In the genomic region with DNA sequence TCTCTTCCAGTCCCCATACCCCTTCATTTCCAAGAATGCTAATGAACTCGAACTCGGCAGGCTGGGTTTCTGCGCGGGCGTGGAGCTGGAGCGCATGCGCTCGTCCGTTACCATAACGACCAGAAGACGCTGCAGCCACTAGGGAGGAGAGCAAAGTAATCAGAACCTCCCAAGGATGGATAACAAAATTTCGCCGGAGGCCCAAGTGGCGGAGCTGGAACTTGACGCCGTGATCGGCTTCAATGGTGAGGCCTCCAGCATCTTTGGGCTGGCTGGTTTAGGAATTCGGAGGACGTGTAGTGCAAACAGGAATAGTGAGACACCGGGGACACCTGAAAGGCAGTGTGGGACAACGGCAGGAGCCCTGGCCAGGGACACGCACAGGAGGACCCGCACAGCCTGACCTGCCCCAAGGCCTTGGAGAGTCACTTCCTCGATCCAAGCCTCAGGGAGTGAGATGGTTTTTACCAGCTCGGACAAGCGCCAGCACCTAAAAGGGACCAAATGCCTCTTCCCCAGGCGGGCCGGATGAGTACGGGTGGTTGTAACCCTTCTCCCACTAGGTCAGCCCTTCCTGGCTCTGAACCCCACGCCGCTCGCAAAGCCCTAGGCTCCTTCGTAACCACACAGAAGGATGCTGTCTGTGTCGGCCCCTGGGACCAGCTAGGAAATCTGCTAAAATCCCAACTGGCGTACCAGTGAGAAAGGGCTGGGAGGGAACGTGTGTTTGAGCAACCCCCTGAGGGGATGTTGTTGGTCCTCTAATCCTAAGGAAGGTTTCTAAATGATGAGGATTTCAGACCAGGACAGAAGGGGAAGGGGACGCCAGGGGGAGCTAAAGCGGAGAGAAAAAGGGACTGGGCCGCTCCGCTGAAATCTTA, we compare ENCODE assay signal across 8 cellular contexts. TPM values are rescaled to one million over a fixed set of nuclear protein-coding genes. Genes with fewer than 3 reads are reported as not detected.
DNase-seq lines count a peak whose midpoint lies in the region; ATAC-seq and TF ChIP-seq lines count a peak whose summit lies in the region.

A gene with protein sequence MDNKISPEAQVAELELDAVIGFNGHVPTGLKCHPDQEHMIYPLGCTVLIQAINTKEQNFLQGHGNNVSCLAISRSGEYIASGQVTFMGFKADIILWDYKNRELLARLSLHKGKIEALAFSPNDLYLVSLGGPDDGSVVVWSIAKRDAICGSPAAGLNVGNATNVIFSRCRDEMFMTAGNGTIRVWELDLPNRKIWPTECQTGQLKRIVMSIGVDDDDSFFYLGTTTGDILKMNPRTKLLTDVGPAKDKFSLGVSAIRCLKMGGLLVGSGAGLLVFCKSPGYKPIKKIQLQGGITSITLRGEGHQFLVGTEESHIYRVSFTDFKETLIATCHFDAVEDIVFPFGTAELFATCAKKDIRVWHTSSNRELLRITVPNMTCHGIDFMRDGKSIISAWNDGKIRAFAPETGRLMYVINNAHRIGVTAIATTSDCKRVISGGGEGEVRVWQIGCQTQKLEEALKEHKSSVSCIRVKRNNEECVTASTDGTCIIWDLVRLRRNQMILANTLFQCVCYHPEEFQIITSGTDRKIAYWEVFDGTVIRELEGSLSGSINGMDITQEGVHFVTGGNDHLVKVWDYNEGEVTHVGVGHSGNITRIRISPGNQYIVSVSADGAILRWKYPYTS (plus strand): TSS at position 122 of the 881 bp plus-strand sequence. CDS start 54 bp downstream, at position 176.

- no peaks in the 10 kb centered on the region for H3K9me3 ChIP-seq in DND-41 (ENCODE audit: insufficient read depth, low read length, severe bottlenecking)
- H3K9me3 ChIP-seq in endodermal cell (ENCODE audit: control insufficient read depth, low read length): peaks cover 7% of the 10 kb centered on the region

- peak within 1 kb of the TSS; percentile 88 for H3K27ac Mint-ChIP-seq in endodermal cell
- H3K27ac Mint-ChIP-seq in mesothelial cell of epicardium: peak within 1 kb of the TSS; percentile 92

- DNase-seq in DND-41 (peak; percentile 69), NOMO-1 (lab: John Stamatoyannopoulos, UW; ENCODE audit: unreplicated experiment in 2 of 2) (peak; percentile 25 to 53), endodermal cell (peak; percentile 98), mesothelial cell of epicardium (ENCODE audit: low spot score in 2 of 2, unreplicated experiment in 2 of 2) (peak; percentile 59 to 86), DMS153 (lab: John Stamatoyannopoulos, UW) (no peak)
- DNase-seq in activated CD8-positive, alpha-beta memory T cell treated with anti-CD3 and anti-CD28 coated beads, Interleukin-2, amount 50 U/mL, for 4 hours: peak; percentile 76
- peak; percentile 57 for DNase-seq in stimulated activated CD8-positive, alpha-beta memory T cell treated with anti-CD3 and anti-CD28 coated beads, Interleukin-15, amount 100 ng/mL, for 1 hour (ENCODE audit: low read depth)

- H3K27me3 ChIP-seq in DND-41 (ENCODE audit: insufficient read depth, low read length, poor library complexity) (no peaks in the 10 kb centered on the region), endodermal cell (ENCODE audit: control insufficient read depth, insufficient read depth, low read length, poor library complexity, severe bottlenecking) (no peaks in the 10 kb centered on the region)

- H3K4me1 ChIP-seq in DND-41 (ENCODE audit: insufficient read depth, low read length) (peaks cover 25% of the 10 kb centered on the region), endodermal cell (ENCODE audit: control insufficient read depth, insufficient read depth, low read length) (no peaks in the 10 kb centered on the region)

- H3K4me3 ChIP-seq in DND-41 (ENCODE audit: low read depth in 1 of 2, low read length in 2 of 2): peak within 1 kb of the TSS; percentile 44 to 68
- peak within 1 kb of the TSS; percentile 95 for H3K4me3 ChIP-seq in endodermal cell (ENCODE audit: low read length)

- peaks cover 2% of the 10 kb centered on the region for H3K9me3 Mint-ChIP-seq in endodermal cell
- no peaks in the 10 kb centered on the region for H3K9me3 Mint-ChIP-seq in mesothelial cell of epicardium

- H3K27ac ChIP-seq in DND-41 (ENCODE audit: low read length): peak within 1 kb of the TSS; percentile 15
- no peak within 1 kb of the TSS for H3K27ac ChIP-seq in endodermal cell (ENCODE audit: low read depth, low read length)

- peak within 1 kb of the TSS; percentile 77 for H3K4me2 ChIP-seq in DND-41 (ENCODE audit: insufficient read depth, low read length)

- no peaks in the 10 kb centered on the region for H4K20me1 ChIP-seq in DND-41 (ENCODE audit: insufficient read depth, low read length)

- no peaks in the 10 kb centered on the region for H3K36me3 ChIP-seq in DND-41 (ENCODE audit: insufficient read depth, low read length)
- no peaks in the 10 kb centered on the region for H3K36me3 ChIP-seq in endodermal cell (ENCODE audit: control insufficient read depth, insufficient read depth, low read length)

- peak within 1 kb of the TSS; percentile 57 for H3K9ac ChIP-seq in DND-41 (ENCODE audit: low read depth, low read length)
- peak within 1 kb of the TSS; percentile 52 for H3K9ac ChIP-seq in endodermal cell (ENCODE audit: extremely low read depth, low read length, poor library complexity, severe bottlenecking)

- WGBS in endodermal cell (ENCODE audit: insufficient coverage in 1 of 2, insufficient read length in 1 of 2), 2 experiments: 2% methylated on average over 30 to 40 of the region's 40 CpGs

- peak within 1 kb of the TSS; percentile 93 for H3K4me3 Mint-ChIP-seq in endodermal cell
- H3K4me3 Mint-ChIP-seq in mesothelial cell of epicardium: peak within 1 kb of the TSS; percentile 91

- H3K79me2 ChIP-seq in DND-41 (ENCODE audit: insufficient read depth, low read length): no peaks in the 10 kb centered on the region

- peak within 1 kb of the TSS; percentile 78 for H2AFZ ChIP-seq in DND-41 (ENCODE audit: low read depth, low read length)

- peak; percentile 59 for ATAC-seq in DND-41 (ENCODE audit: insufficient read depth, low read depth)
- peak; percentile 61 for ATAC-seq in HG02938 (IDR thresholded peaks at IDR 0.05; ENCODE audit: unreplicated experiment)

- H3K4me1 Mint-ChIP-seq in endodermal cell (peaks cover 9% of the 10 kb centered on the region), mesothelial cell of epicardium (peaks cover 9% of the 10 kb centered on the region)

- H3K27me3 Mint-ChIP-seq in endodermal cell (ENCODE audit: insufficient read depth) (peaks cover 2% of the 10 kb centered on the region), mesothelial cell of epicardium (ENCODE audit: low read depth) (no peaks in the 10 kb centered on the region)

- TF ChIP-seq CTCF in DND-41 (IDR thresholded peaks at IDR 0.05; ENCODE audit: borderline replicate concordance, extremely low read depth, low read length, poor library complexity, severe bottlenecking): peak; percentile 64
- peak; percentile 93 for TF ChIP-seq CTCF in endodermal cell (conservative IDR thresholded peaks at IDR 0.05)
- peak; percentile 40 for TF ChIP-seq CTCF in mesothelial cell of epicardium (IDR thresholded peaks at IDR 0.05; ENCODE audit: unreplicated experiment)

- H3K36me3 Mint-ChIP-seq in endodermal cell (ENCODE audit: low read depth): no peaks in the 10 kb centered on the region
- no peaks in the 10 kb centered on the region for H3K36me3 Mint-ChIP-seq in mesothelial cell of epicardium

RNA-seq across cellular contexts. Expression of the gene that starts here (rescaled TPM):
- under 1 TPM; 0.29 to 0.51 TPM for total RNA-seq in endodermal cell
- polyA plus RNA-seq in endodermal cell (2013, experiment 1 of 2): 0.32 TPM
- not detected for polyA plus RNA-seq in endodermal cell (2013, experiment 2 of 2)
- total RNA-seq in mesothelial cell of epicardium: not detected in 3 replicates

Comparison
In these comparisons a context has a peak if more than half of its experiments do, and no peak if none do; other contexts are left out.
1. Peak in DNase-seq, H3K4me3 ChIP-seq and H3K9ac ChIP-seq in endodermal cell; RNA of the gene not detected or under 1 TPM.
2. Peak in DNase-seq in mesothelial cell of epicardium; RNA of the gene not detected or under 1 TPM.
3. CTCF ChIP-seq: peak in every context shown above with its lines; median percentile 93 in endodermal cell; 64 in DND-41; 40 in mesothelial cell of epicardium.